ENCODE assay signal across 28 cellular contexts in genomic region chr3:147655236-147655635, GRCh38.
DNase-seq lines count a peak whose midpoint lies in the region; TF ChIP-seq lines count a peak whose summit lies in the region.
"Had no signal": no experiment of that assay in that cellular context is flagged by ENCODE, and none has a peak within 500 bp of the region (broad histone marks: within the 10 kb centered on the region; RNA-seq: fewer than 3 reads in every experiment).

No MANE protein-coding gene starts in this region.

- H3K9me2 ChIP-seq in Loucy (replicated peaks; ENCODE audit: low read depth, low read length), result no peaks in the 10 kb centered on the region

- peaks cover 81% of the 10 kb centered on the region for H3K4me1 ChIP-seq in Loucy (ENCODE audit: insufficient read depth, low read length, poor library complexity, severe bottlenecking)
- no peaks in the 10 kb centered on the region for H3K4me1 ChIP-seq in effector memory CD4-positive, alpha-beta T cell (ENCODE audit: control insufficient read depth, insufficient read depth, low read length, poor library complexity, severe bottlenecking)
- H3K4me1 ChIP-seq: SJSA1, vagina had no signal

- H3F3A ChIP-seq in Loucy (ENCODE audit: low read depth), result peaks cover 4% of the 10 kb centered on the region; the same call in 1 of the 2 replicates

- no peak overlapping the region for H3K27ac ChIP-seq in effector memory CD4-positive, alpha-beta T cell (ENCODE audit: insufficient read depth, low read length, poor library complexity, severe bottlenecking)
- H3K27ac ChIP-seq: gastroesophageal sphincter, SJSA1, testis, vagina had no signal

- H3K9me3 Mint-ChIP-seq in chondrocyte (ENCODE audit: low read depth), result no peaks in the 10 kb centered on the region
- H3K9me3 Mint-ChIP-seq: central memory CD8-positive, alpha-beta T cell had no signal

- H3K4me3 ChIP-seq in Loucy (ENCODE audit: low read length, poor library complexity, severe bottlenecking), result no peak overlapping the region
- H3K4me3 ChIP-seq in effector memory CD4-positive, alpha-beta T cell (ENCODE audit: insufficient read depth, low read depth, low read length, poor library complexity, severe bottlenecking), result no peak overlapping the region
- H3K4me3 ChIP-seq: gastroesophageal sphincter, GM12878, sigmoid colon, SJSA1, testis, vagina had no signal

- H3K4me2 ChIP-seq in Loucy (ENCODE audit: low read depth, low read length, poor library complexity, severe bottlenecking), result peak overlapping the region; percentile 51

- H3K27ac Mint-ChIP-seq in chondrocyte (ENCODE audit: unreplicated experiment), result peak overlapping the region; percentile 83
- H3K27ac Mint-ChIP-seq: activated naive CD4-positive, alpha-beta T cell treated with anti-CD3 and anti-CD28 coated beads for 36 hours; CD4-positive, alpha-beta memory T cell; naive thymus-derived CD4-positive, alpha-beta T cell; stimulated activated effector memory CD8-positive, alpha-beta T cell treated with anti-CD3 and anti-CD28 coated beads, Interleukin-12 subunit alpha, Interleukin-12 subunit beta, amount 100 ng/mL, for 72 hours had no signal

- no peaks in the 10 kb centered on the region for H3K36me3 ChIP-seq in Loucy (ENCODE audit: insufficient read depth, low read length)
- no peaks in the 10 kb centered on the region for H3K36me3 ChIP-seq in effector memory CD4-positive, alpha-beta T cell (ENCODE audit: control insufficient read depth, insufficient read depth, low read length)
- H3K36me3 ChIP-seq: gastroesophageal sphincter, sigmoid colon, SJSA1, vagina had no signal

- H3K27me3 ChIP-seq in Loucy (ENCODE audit: insufficient read depth, low read length, poor library complexity, severe bottlenecking), result no peaks in the 10 kb centered on the region
- no peaks in the 10 kb centered on the region for H3K27me3 ChIP-seq in effector memory CD4-positive, alpha-beta T cell (replicated peaks; ENCODE audit: control insufficient read depth, insufficient read depth, low read length, poor library complexity, severe bottlenecking)
- H3K27me3 ChIP-seq: gastroesophageal sphincter, sigmoid colon, SJSA1, testis, vagina had no signal

- peaks cover 2% of the 10 kb centered on the region for H3K36me3 Mint-ChIP-seq in chondrocyte (ENCODE audit: low read depth)
- H3K36me3 Mint-ChIP-seq: CD4-positive, alpha-beta memory T cell; naive thymus-derived CD4-positive, alpha-beta T cell; stimulated activated effector memory CD8-positive, alpha-beta T cell treated with anti-CD3 and anti-CD28 coated beads, Interleukin-12 subunit alpha, Interleukin-12 subunit beta, amount 100 ng/mL, for 72 hours had no signal

- H3K79me2 ChIP-seq in Loucy (ENCODE audit: insufficient read depth, low read length), result no peaks in the 10 kb centered on the region

- no peaks in the 10 kb centered on the region for H3K27me3 Mint-ChIP-seq in chondrocyte (ENCODE audit: low read depth)
- H3K27me3 Mint-ChIP-seq: CD4-positive, alpha-beta memory T cell; central memory CD8-positive, alpha-beta T cell; naive thymus-derived CD4-positive, alpha-beta T cell had no signal

- peak; percentile 22 for DNase-seq in Daoy (ENCODE audit: low read depth)
- DNase-seq in chondrocyte (ENCODE audit: low spot score), result no peak
- DNase-seq in renal cortical epithelial cell (ENCODE audit: low read depth), result peak; percentile 4
- no peak for DNase-seq in retina
- DNase-seq in stimulated activated CD4-positive, alpha-beta T cell treated with anti-CD3 and anti-CD28 coated beads, Interleukin-2, amount 100 ng/mL, for 24 hours, result no peak
- DNase-seq in UCSD-AML1 (lab: John Stamatoyannopoulos, UW; ENCODE audit: unreplicated experiment), result no peak
- DNase-seq in effector memory CD4-positive, alpha-beta T cell, result no peak
- DNase-seq: activated CD4-positive, alpha-beta T cell treated with anti-CD3 and anti-CD28 coated beads for 48 hours; activated naive CD4-positive, alpha-beta T cell treated with anti-CD3 and anti-CD28 coated beads for 36 hours; activated T-cell treated with anti-CD3 and anti-CD28 coated beads, Interleukin-2, amount 50 U/mL, for 48 hours; amygdala; CD4-positive, alpha-beta memory T cell; Kasumi-1; left cardiac atrium; mesendoderm; naive thymus-derived CD4-positive, alpha-beta T cell; NCI-H1417; NCI-H524; sigmoid colon; stimulated activated CD4-positive, alpha-beta T cell treated with anti-CD3 and anti-CD28 coated beads, Interleukin-1b, Interleukin-23, amount 100 ng/mL, for 48 hours; testis had no signal

- no peak overlapping the region for H3K4me3 Mint-ChIP-seq in chondrocyte (ENCODE audit: unreplicated experiment)
- H3K4me3 Mint-ChIP-seq: activated naive CD4-positive, alpha-beta T cell treated with anti-CD3 and anti-CD28 coated beads for 36 hours; CD4-positive, alpha-beta memory T cell; central memory CD8-positive, alpha-beta T cell; naive thymus-derived CD4-positive, alpha-beta T cell; stimulated activated effector memory CD8-positive, alpha-beta T cell treated with anti-CD3 and anti-CD28 coated beads, Interleukin-12 subunit alpha, Interleukin-12 subunit beta, amount 100 ng/mL, for 72 hours had no signal

- H3K9ac ChIP-seq in Loucy (ENCODE audit: low read depth, low read length, poor library complexity, severe bottlenecking), result no peak overlapping the region

- H4K20me1 ChIP-seq in Loucy (ENCODE audit: insufficient read depth, low read length, poor library complexity, severe bottlenecking), result no peaks in the 10 kb centered on the region

- H3K9me3 ChIP-seq in Loucy (ENCODE audit: insufficient read depth, low read depth, low read length), result peaks cover 5% of the 10 kb centered on the region; the same call in 1 of the 2 replicates
- no peaks in the 10 kb centered on the region for H3K9me3 ChIP-seq in effector memory CD4-positive, alpha-beta T cell (ENCODE audit: control insufficient read depth, low read length)
- H3K9me3 ChIP-seq: gastroesophageal sphincter, sigmoid colon, SJSA1, testis, vagina had no signal

- H3K4me1 Mint-ChIP-seq in chondrocyte (ENCODE audit: low read depth), result peaks cover 52% of the 10 kb centered on the region
- H3K4me1 Mint-ChIP-seq: CD4-positive, alpha-beta memory T cell; central memory CD8-positive, alpha-beta T cell; naive thymus-derived CD4-positive, alpha-beta T cell; stimulated activated effector memory CD8-positive, alpha-beta T cell treated with anti-CD3 and anti-CD28 coated beads, Interleukin-12 subunit alpha, Interleukin-12 subunit beta, amount 100 ng/mL, for 72 hours had no signal

- TF ChIP-seq CTCF in Loucy (conservative IDR thresholded peaks at IDR 0.05; ENCODE audit: low read length) (no peak), chondrocyte (IDR thresholded peaks at IDR 0.05) (no peak)

- no peak overlapping the region for H2AFZ ChIP-seq in Loucy (ENCODE audit: low read length)

Comparison
In these comparisons a context has a peak if more than half of its experiments do, and no peak if none do; other contexts are left out.
1. DNase-seq: peak in Daoy (single experiment) and renal cortical epithelial cell (single experiment); none in chondrocyte (single experiment), retina (single experiment), stimulated activated CD4-positive, alpha-beta T cell treated with anti-CD3 and anti-CD28 coated beads, Interleukin-2, amount 100 ng/mL, for 24 hours (0 of 2), UCSD-AML1 (single experiment) and effector memory CD4-positive, alpha-beta T cell (0 of 3).